19 cellular contexts compared by ENCODE assay signal in genomic region chr16:24071990-24072389, GRCh38.
DNase-seq lines count a peak whose midpoint lies in the region; ATAC-seq and TF ChIP-seq lines count a peak whose summit lies in the region.
"Had no signal": no experiment of that assay in that cellular context is flagged by ENCODE, and none has a peak within 500 bp of the region (broad histone marks: within the 10 kb centered on the region; RNA-seq: fewer than 3 reads in every experiment).

No MANE protein-coding gene starts in this region.

- 67 to 90% (median 80%) methylated on average over 3 of the region's 3 CpGs for WGBS in spleen, 5 donors

- H3K27me3 ChIP-seq in spleen (replicated peaks in 1 of 7), result no peaks in the 10 kb centered on the region
- H3K27me3 ChIP-seq: Peyer's patch had no signal

- TF ChIP-seq POLR2A in spleen (IDR thresholded peaks at IDR 0.05), result no peak

- H3K27me3 Mint-ChIP-seq in activated naive CD8-positive, alpha-beta T cell treated with anti-CD3 and anti-CD28 coated beads, Interleukin-2, amount 10 ng/mL, durations not matched to agents 7 days and 5 days, result no peaks in the 10 kb centered on the region
- no peaks in the 10 kb centered on the region for H3K27me3 Mint-ChIP-seq in activated naive CD8-positive, alpha-beta T cell treated with anti-CD3 and anti-CD28 coated beads for 36 hours
- H3K27me3 Mint-ChIP-seq in activated T-helper 17 cell treated with anti-CD3 and anti-CD28 coated beads, Interleukin-2, amount 50 U/mL, for 72 hours, result no peaks in the 10 kb centered on the region

- no peak for TF ChIP-seq CTCF in spleen (IDR thresholded peaks at IDR 0.05 in 8 of 11, conservative IDR thresholded peaks at IDR 0.05 in 3 of 11)

- intact Hi-C loops in spleen (cut with DNase I; ENCODE audit: low total_unique reads), result no loop called here

- no peak for DNase-seq in activated naive CD8-positive, alpha-beta T cell treated with anti-CD3 and anti-CD28 coated beads, Interleukin-2, amount 10 ng/mL, durations not matched to agents 7 days and 5 days
- no peak for DNase-seq in activated naive CD8-positive, alpha-beta T cell treated with anti-CD3 and anti-CD28 coated beads for 36 hours
- DNase-seq in GM04503 (ENCODE audit: low read depth) (peak; percentile 0), spleen (no peak), LoVo (ENCODE audit: low spot score) (no peak), NCI-H1694 treated with DMSO at 0.1 percent for 48 hours (lab: John Stamatoyannopoulos, UW) (no peak)
- DNase-seq: DMS79, IMR-90, NCI-H1417, NCI-H1930, NCI-H2171 treated with DMSO at 0.1 percent for 48 hours, NCI-H510A, NCI-H82 had no signal

- no peaks in the 10 kb centered on the region for H3K9me3 ChIP-seq in spleen
- H3K9me3 ChIP-seq: Peyer's patch had no signal

- no peaks in the 10 kb centered on the region for H3K9me3 Mint-ChIP-seq in activated naive CD8-positive, alpha-beta T cell treated with anti-CD3 and anti-CD28 coated beads, Interleukin-2, amount 10 ng/mL, durations not matched to agents 7 days and 5 days
- H3K9me3 Mint-ChIP-seq in activated naive CD8-positive, alpha-beta T cell treated with anti-CD3 and anti-CD28 coated beads for 36 hours, result no peaks in the 10 kb centered on the region
- H3K9me3 Mint-ChIP-seq in activated T-helper 17 cell treated with anti-CD3 and anti-CD28 coated beads, Interleukin-2, amount 50 U/mL, for 72 hours, result no peaks in the 10 kb centered on the region
- H3K9me3 Mint-ChIP-seq: GM23338 had no signal

- H3K4me3 Mint-ChIP-seq in activated naive CD8-positive, alpha-beta T cell treated with anti-CD3 and anti-CD28 coated beads, Interleukin-2, amount 10 ng/mL, durations not matched to agents 7 days and 5 days, result no peak overlapping the region
- no peak overlapping the region for H3K4me3 Mint-ChIP-seq in activated naive CD8-positive, alpha-beta T cell treated with anti-CD3 and anti-CD28 coated beads for 36 hours
- peak overlapping the region; percentile 79 for H3K4me3 Mint-ChIP-seq in activated T-helper 17 cell treated with anti-CD3 and anti-CD28 coated beads, Interleukin-2, amount 50 U/mL, for 72 hours
- H3K4me3 Mint-ChIP-seq: GM23338 had no signal

- POLR2A ChIA-PET in activated naive CD8-positive, alpha-beta T cell treated with anti-CD3 and anti-CD28 coated beads, Interleukin-2, amount 10 ng/mL, durations not matched to agents 7 days and 5 days (lab: Charles Lee), result no interaction called here

- peak overlapping the region; percentile 42 for H3K27ac Mint-ChIP-seq in activated naive CD8-positive, alpha-beta T cell treated with anti-CD3 and anti-CD28 coated beads, Interleukin-2, amount 10 ng/mL, durations not matched to agents 7 days and 5 days
- H3K27ac Mint-ChIP-seq in activated naive CD8-positive, alpha-beta T cell treated with anti-CD3 and anti-CD28 coated beads for 36 hours, result no peak overlapping the region
- peak overlapping the region; percentile 96 for H3K27ac Mint-ChIP-seq in activated T-helper 17 cell treated with anti-CD3 and anti-CD28 coated beads, Interleukin-2, amount 50 U/mL, for 72 hours
- H3K27ac Mint-ChIP-seq: GM23338 had no signal

- H3K36me3 Mint-ChIP-seq in activated naive CD8-positive, alpha-beta T cell treated with anti-CD3 and anti-CD28 coated beads, Interleukin-2, amount 10 ng/mL, durations not matched to agents 7 days and 5 days, result peaks cover under 1% of the 10 kb centered on the region
- peaks cover 9% of the 10 kb centered on the region for H3K36me3 Mint-ChIP-seq in activated naive CD8-positive, alpha-beta T cell treated with anti-CD3 and anti-CD28 coated beads for 36 hours
- H3K36me3 Mint-ChIP-seq in activated T-helper 17 cell treated with anti-CD3 and anti-CD28 coated beads, Interleukin-2, amount 50 U/mL, for 72 hours (ENCODE audit: low read depth), result no peaks in the 10 kb centered on the region

- H3K27ac ChIP-seq in spleen, result peak overlapping the region in 5 of 8 donors; percentile 41 to 76 (median 68)
- H3K27ac ChIP-seq: SK-N-MC had no signal

- peaks cover 0 to 22% (median 2%) of the 10 kb centered on the region in 6 donors for H3K36me3 ChIP-seq in spleen
- H3K36me3 ChIP-seq: Peyer's patch had no signal

- peaks cover 22% of the 10 kb centered on the region for H3K4me1 Mint-ChIP-seq in activated naive CD8-positive, alpha-beta T cell treated with anti-CD3 and anti-CD28 coated beads, Interleukin-2, amount 10 ng/mL, durations not matched to agents 7 days and 5 days
- H3K4me1 Mint-ChIP-seq in activated naive CD8-positive, alpha-beta T cell treated with anti-CD3 and anti-CD28 coated beads for 36 hours, result peaks cover 31% of the 10 kb centered on the region
- peaks cover 50% of the 10 kb centered on the region for H3K4me1 Mint-ChIP-seq in activated T-helper 17 cell treated with anti-CD3 and anti-CD28 coated beads, Interleukin-2, amount 50 U/mL, for 72 hours

- H3K4me1 ChIP-seq in spleen, result peaks cover 0 to 64% (median 23%) of the 10 kb centered on the region in 6 donors

- no peak overlapping the region for H3K4me3 ChIP-seq in spleen
- H3K4me3 ChIP-seq: GM23338, Peyer's patch, SK-N-MC had no signal

- no peak for ATAC-seq in activated naive CD8-positive, alpha-beta T cell treated with anti-CD3 and anti-CD28 coated beads, Interleukin-2, amount 10 ng/mL, durations not matched to agents 7 days and 5 days (ENCODE audit: low read depth)
- ATAC-seq in activated T-helper 17 cell treated with anti-CD3 and anti-CD28 coated beads, Interleukin-2, amount 50 U/mL, for 72 hours (replicated peaks), result no peak
- ATAC-seq in esophagus mucosa, result no peak
- ATAC-seq: GM23338, Right ventricle myocardium inferior had no signal
